19 cellular contexts compared by ENCODE assay signal in genomic region chr16:20801278-20801677, GRCh38. TPM values are rescaled to one million over a fixed set of nuclear protein-coding genes. Genes with fewer than 3 reads are reported as not detected.
DNase-seq lines count a peak whose midpoint lies in the region; ATAC-seq, FAIRE-seq and TF ChIP-seq lines count a peak whose summit lies in the region.
"Had no signal": no experiment of that assay in that cellular context is flagged by ENCODE, and none has a peak within 500 bp of the region (broad histone marks: within the 10 kb centered on the region; RNA-seq: fewer than 3 reads in every experiment).

No MANE protein-coding gene starts in this region.

- peaks cover 10% of the 10 kb centered on the region for H3K4me1 Mint-ChIP-seq in activated T-helper 17 cell treated with anti-CD3 and anti-CD28 coated beads, Interleukin-2, amount 50 U/mL, for 72 hours

- in situ Hi-C loops in HepG2 (cut with HindIII; ENCODE audit: extremely low pct_ligation_motif_present, low pct_unique_long_range_greater_than_20kb), result no loop called here

- no peak for FAIRE-seq in HepG2 (lab: Jason Lieb, UNC)
- FAIRE-seq: GM12892, H54 had no signal

- H3K36me3 ChIP-seq in HepG2 (replicated peaks in 1 of 2; ENCODE audit: control insufficient read depth in 1 of 2, insufficient read depth in 2 of 2, low read length in 2 of 2) (peaks cover 5 to 20% of the 10 kb centered on the region in 2 experiments), right lobe of liver (peaks cover 0 to 39% (median 7%) of the 10 kb centered on the region in 4 donors), osteoblast (ENCODE audit: insufficient read depth, low read length) (peaks cover 24% of the 10 kb centered on the region)
- H3K36me3 ChIP-seq: BLaER1 had no signal

- 92% methylated on average over 1 of the region's 1 CpG for WGBS in HepG2 (ENCODE audit: low lambda C conversion rate)
- WGBS in right lobe of liver (ENCODE audit: insufficient coverage, low coverage, low lambda C conversion rate, missing lambda C conversion rate), result 31% methylated on average over 1 of the region's 1 CpG

- H3K4me2 ChIP-seq in HepG2 (ENCODE audit: low read depth, low read length) (no peak overlapping the region), osteoblast (ENCODE audit: insufficient read depth, low read length) (no peak overlapping the region)
- H3K4me2 ChIP-seq: BLaER1 had no signal

- peak overlapping the region; percentile 70 for H3K27ac Mint-ChIP-seq in activated T-helper 17 cell treated with anti-CD3 and anti-CD28 coated beads, Interleukin-2, amount 50 U/mL, for 72 hours
- H3K27ac Mint-ChIP-seq: B cell; CD4-positive, CD25-positive, alpha-beta regulatory T cell; CD8-positive, alpha-beta T cell; HFFc6 had no signal

- H3K27ac ChIP-seq in HepG2 (ENCODE audit: extremely low read length, insufficient read depth, low read length) (peak overlapping the region; percentile 15), right lobe of liver (no peak overlapping the region), osteoblast (ENCODE audit: low read depth, low read length) (no peak overlapping the region)
- H3K27ac ChIP-seq: BLaER1, C4-2B had no signal

- no peak for TF ChIP-seq RAD21 in HepG2 (CRISPR knock-in tag; IDR thresholded peaks at IDR 0.05)

- H3K27me3 ChIP-seq in HepG2 (ENCODE audit: control insufficient read depth in 1 of 2, insufficient read depth in 2 of 2, low read length in 2 of 2) (no peaks in the 10 kb centered on the region; a peak in 1 of 5 replicates), right lobe of liver (no peaks in the 10 kb centered on the region), osteoblast (ENCODE audit: insufficient read depth, low read length) (no peaks in the 10 kb centered on the region)

- H3K9me3 ChIP-seq in HepG2 (ENCODE audit: low read length) (no peaks in the 10 kb centered on the region), right lobe of liver (no peaks in the 10 kb centered on the region), osteoblast (ENCODE audit: low read depth, low read length) (no peaks in the 10 kb centered on the region)
- H3K9me3 ChIP-seq: Caco-2, HAP-1 had no signal

- POLR2A ChIA-PET in HepG2 (lab: Yijun Ruan, JAX), result no interaction called here

- no peak for ATAC-seq in HepG2
- no peak for ATAC-seq in right lobe of liver
- no peak for ATAC-seq in activated T-helper 17 cell treated with anti-CD3 and anti-CD28 coated beads, Interleukin-2, amount 50 U/mL, for 72 hours (replicated peaks)
- no peak for ATAC-seq in HG02588 (IDR thresholded peaks at IDR 0.05; ENCODE audit: unreplicated experiment)
- ATAC-seq: CD8-positive, alpha-beta T cell had no signal

- intact Hi-C loops in HepG2 (cut with micrococcal nuclease; ENCODE audit: unreplicated experiment), result no loop called here
- intact Hi-C loops in right lobe of liver (cut with DNase I), result no loop called here

- H3K4me3 Mint-ChIP-seq in activated T-helper 17 cell treated with anti-CD3 and anti-CD28 coated beads, Interleukin-2, amount 50 U/mL, for 72 hours, result no peak overlapping the region
- H3K4me3 Mint-ChIP-seq: B cell; CD4-positive, CD25-positive, alpha-beta regulatory T cell; CD8-positive, alpha-beta T cell; HFFc6 had no signal

- H4K20me1 ChIP-seq in HepG2 (ENCODE audit: insufficient read depth, low read length) (no peaks in the 10 kb centered on the region), osteoblast (ENCODE audit: insufficient read depth, low read length) (no peaks in the 10 kb centered on the region)
- H4K20me1 ChIP-seq: BLaER1 had no signal

- TF ChIP-seq EP300 in HepG2 (IDR thresholded peaks at IDR 0.05; ENCODE audit: low read depth in 2 of 2, low read length in 2 of 2) (no peak), HepG2 (CRISPR knock-in tag; IDR thresholded peaks at IDR 0.05; ENCODE audit: borderline replicate concordance) (no peak)

- H2AFZ ChIP-seq in HepG2 (ENCODE audit: low read length) (no peak overlapping the region), osteoblast (ENCODE audit: low read length) (peak overlapping the region; percentile 21)

- no peaks in the 10 kb centered on the region for H3K27me3 Mint-ChIP-seq in activated T-helper 17 cell treated with anti-CD3 and anti-CD28 coated beads, Interleukin-2, amount 50 U/mL, for 72 hours
- H3K27me3 Mint-ChIP-seq: B cell; CD4-positive, CD25-positive, alpha-beta regulatory T cell had no signal

- TF ChIP-seq CTCF in HepG2 (CRISPR knock-in tag; IDR thresholded peaks at IDR 0.05) (no peak), right lobe of liver (IDR thresholded peaks at IDR 0.05) (no peak), osteoblast (IDR thresholded peaks at IDR 0.05; ENCODE audit: extremely low read depth, low read depth, low read length) (no peak)

- CTCF ChIA-PET in HepG2 (lab: Yijun Ruan, JAX; ENCODE audit: low intra/inter-chr PET ratio, low total read pairs), result interaction anchor here (2.5 kb wide), 1 partner anchor 282 kb away, joined by 13 read pairs; no protein-coding TSS in a partner anchor

- H3K4me1 ChIP-seq in HepG2 (ENCODE audit: insufficient read depth, low read length) (peaks cover 24% of the 10 kb centered on the region), right lobe of liver (peaks cover 0 to 30% (median 12%) of the 10 kb centered on the region in 4 donors), osteoblast (ENCODE audit: insufficient read depth, low read length) (peaks cover 12% of the 10 kb centered on the region)
- H3K4me1 ChIP-seq: Caco-2 had no signal

- H3K4me3 ChIP-seq in HepG2 (replicated peaks in 1 of 3; ENCODE audit: insufficient read depth in 1 of 3, low read depth in 2 of 3, low read length in 3 of 3) (no peak overlapping the region), right lobe of liver (no peak overlapping the region), osteoblast (ENCODE audit: insufficient read depth, low read length) (no peak overlapping the region)
- H3K4me3 ChIP-seq: BLaER1, HAP-1 had no signal

- H3K36me3 Mint-ChIP-seq in activated T-helper 17 cell treated with anti-CD3 and anti-CD28 coated beads, Interleukin-2, amount 50 U/mL, for 72 hours (ENCODE audit: low read depth), result peaks cover 21% of the 10 kb centered on the region
- H3K36me3 Mint-ChIP-seq: CD4-positive, CD25-positive, alpha-beta regulatory T cell had no signal

- H3K79me2 ChIP-seq in HepG2 (ENCODE audit: insufficient read depth, low read length) (peaks cover 6% of the 10 kb centered on the region), osteoblast (ENCODE audit: insufficient read depth, low read length) (peaks cover 4% of the 10 kb centered on the region)

- DNase-seq in HepG2 (ENCODE audit: low spot score) (no peak), right lobe of liver (no peak), osteoblast (ENCODE audit: insufficient read length, low spot score, missing footprints) (no peak), dermis blood vessel endothelial cell (no peak)
- DNase-seq: Caco-2; CD4-positive, CD25-positive, alpha-beta regulatory T cell; CD8-positive, alpha-beta T cell; DMS153; DND-41; GOT3; HFFc6 had no signal

- no peak overlapping the region for H3K9ac ChIP-seq in HepG2 (ENCODE audit: insufficient read depth, low read depth, low read length)
- H3K9ac ChIP-seq: BLaER1 had no signal

- BruUV-seq in HepG2 (replicated peaks; lab: Mats Ljungman, UMichigan), result no TSS peak

- TF ChIP-seq POLR2A in HepG2 (IDR thresholded peaks at IDR 0.05; ENCODE audit: insufficient read depth in 1 of 2, low read depth in 2 of 2, low read length in 2 of 2) (no peak), right lobe of liver (IDR thresholded peaks at IDR 0.05) (no peak)

- no peaks in the 10 kb centered on the region for H3K9me3 Mint-ChIP-seq in activated T-helper 17 cell treated with anti-CD3 and anti-CD28 coated beads, Interleukin-2, amount 50 U/mL, for 72 hours
- H3K9me3 Mint-ChIP-seq: CD4-positive, CD25-positive, alpha-beta regulatory T cell; CD8-positive, alpha-beta T cell; HFFc6 had no signal

RNA-seq across cellular contexts. Expression of gene ERI2, which starts 5.0 kb away (rescaled TPM):
- 41.3 and 53.1 TPM in 2 replicates for total RNA-seq in HepG2 (2016; rRNA removed; fragmentation: Illumina TruSeq; extraction: Trizol)
- total RNA-seq in HepG2 (2016; cell fraction: cytosol; rRNA removed; fragmentation: Illumina TruSeq; extraction: Trizol; ENCODE audit: low read depth), result 19.3 and 19.4 TPM in 2 replicates
- total RNA-seq in HepG2 (2016; cell fraction: insoluble cytoplasmic fraction; rRNA removed; fragmentation: Illumina TruSeq; extraction: Trizol), result 40.2 and 47.3 TPM in 2 replicates
- 41.1 and 44.1 TPM in 2 replicates for total RNA-seq in HepG2 (2016; cell fraction: membrane; rRNA removed; fragmentation: Illumina TruSeq; extraction: Trizol)
- total RNA-seq in HepG2 (2016; cell fraction: nucleus; rRNA removed; fragmentation: Illumina TruSeq; extraction: Trizol), result 48.1 and 48.5 TPM in 2 replicates
- polyA plus RNA-seq in HepG2 (2011; rRNA removed), result 16.3 and 17.4 TPM in 2 replicates
- polyA plus RNA-seq in HepG2 (2011; cell fraction: cytosol; rRNA removed), result 7.2 and 9.4 TPM in 2 replicates
- 24.8 and 33.6 TPM in 2 replicates for polyA plus RNA-seq in HepG2 (2011; cell fraction: nucleus; rRNA removed)
- polyA plus RNA-seq in HepG2 (2012), result 11.3 and 21.2 TPM in 2 replicates
- 3.9 and 6.1 TPM in 2 replicates for polyA plus RNA-seq in HepG2 (2016; cell fraction: cytosol; fragmentation: Illumina TruSeq; extraction: Trizol; ENCODE audit: low read depth)
- 40.1 and 44.5 TPM in 2 replicates for polyA plus RNA-seq in HepG2 (2016; cell fraction: insoluble cytoplasmic fraction; fragmentation: Illumina TruSeq; extraction: Trizol; ENCODE audit: low read depth)
- 16.7 and 17.7 TPM in 2 replicates for polyA plus RNA-seq in HepG2 (2016; cell fraction: membrane; fragmentation: Illumina TruSeq; extraction: Trizol; ENCODE audit: low read depth)
- 46.2 and 48.0 TPM in 2 replicates for polyA plus RNA-seq in HepG2 (2016; cell fraction: nucleus; fragmentation: Illumina TruSeq; extraction: Trizol; ENCODE audit: insufficient read depth, low read depth)
- polyA minus RNA-seq in HepG2 (2011; rRNA and poly(A)+ RNA removed; ENCODE audit: low replicate concordance), result 10.5 and 15.9 TPM in 2 replicates
- polyA minus RNA-seq in HepG2 (2011; cell fraction: cytosol; rRNA and poly(A)+ RNA removed), result 8.3 and 13.4 TPM in 2 replicates
- 45.3 and 46.2 TPM in 2 replicates for polyA minus RNA-seq in HepG2 (2011; cell fraction: nucleus; rRNA and poly(A)+ RNA removed)
- 10 to 100 TPM in 5 of 6 experiments, 1 to 10 TPM in 1; 9.8 to 15.9 (median 14.8) TPM for total RNA-seq in right lobe of liver
- total RNA-seq in activated T-helper 17 cell treated with anti-CD3 and anti-CD28 coated beads, Interleukin-2, amount 50 U/mL, for 72 hours, result 10 to 100 TPM; 18.1 to 21.8 TPM
- 20.6 and 21.0 TPM in 2 replicates for total RNA-seq in osteoblast
- 14.3 and 18.4 TPM in 2 replicates for total RNA-seq in dermis blood vessel endothelial cell

RNA-seq across cellular contexts. Expression of gene REXO5, which starts 5.0 kb away (rescaled TPM):
- total RNA-seq in HepG2 (2016; rRNA removed; fragmentation: Illumina TruSeq; extraction: Trizol) (13.1 and 14.4 TPM in 2 replicates), right lobe of liver (1 to 10 TPM; 1.1 to 2.9 (median 2.4) TPM), osteoblast (3.6 and 6.2 TPM in 2 replicates), dermis blood vessel endothelial cell (5.0 and 6.5 TPM in 2 replicates)
- 13.8 and 15.9 TPM in 2 replicates for total RNA-seq in HepG2 (2016; cell fraction: cytosol; rRNA removed; fragmentation: Illumina TruSeq; extraction: Trizol; ENCODE audit: low read depth)
- total RNA-seq in HepG2 (2016; cell fraction: insoluble cytoplasmic fraction; rRNA removed; fragmentation: Illumina TruSeq; extraction: Trizol), result 12.0 and 13.3 TPM in 2 replicates
- total RNA-seq in HepG2 (2016; cell fraction: membrane; rRNA removed; fragmentation: Illumina TruSeq; extraction: Trizol), result 10.3 and 11.4 TPM in 2 replicates
- 18.6 and 20.9 TPM in 2 replicates for total RNA-seq in HepG2 (2016; cell fraction: nucleus; rRNA removed; fragmentation: Illumina TruSeq; extraction: Trizol)
- polyA plus RNA-seq in HepG2 (2011; rRNA removed), result 5.5 and 5.9 TPM in 2 replicates
- polyA plus RNA-seq in HepG2 (2011; cell fraction: cytosol; rRNA removed), result 2.1 and 2.7 TPM in 2 replicates
- 9.1 and 9.5 TPM in 2 replicates for polyA plus RNA-seq in HepG2 (2011; cell fraction: nucleus; rRNA removed)
- 3.5 and 6.7 TPM in 2 replicates for polyA plus RNA-seq in HepG2 (2012)
- polyA plus RNA-seq in HepG2 (2016; cell fraction: cytosol; fragmentation: Illumina TruSeq; extraction: Trizol; ENCODE audit: low read depth), result 2.0 and 2.6 TPM in 2 replicates
- polyA plus RNA-seq in HepG2 (2016; cell fraction: insoluble cytoplasmic fraction; fragmentation: Illumina TruSeq; extraction: Trizol; ENCODE audit: low read depth), result 10.4 and 10.8 TPM in 2 replicates
- polyA plus RNA-seq in HepG2 (2016; cell fraction: membrane; fragmentation: Illumina TruSeq; extraction: Trizol; ENCODE audit: low read depth), result 3.7 and 4.7 TPM in 2 replicates
- polyA plus RNA-seq in HepG2 (2016; cell fraction: nucleus; fragmentation: Illumina TruSeq; extraction: Trizol; ENCODE audit: insufficient read depth, low read depth), result 17.5 and 20.3 TPM in 2 replicates
- polyA minus RNA-seq in HepG2 (2011; rRNA and poly(A)+ RNA removed; ENCODE audit: low replicate concordance), result 6.7 and 10.1 TPM in 2 replicates
- polyA minus RNA-seq in HepG2 (2011; cell fraction: cytosol; rRNA and poly(A)+ RNA removed), result 3.8 and 5.8 TPM in 2 replicates
- 26.3 and 29.6 TPM in 2 replicates for polyA minus RNA-seq in HepG2 (2011; cell fraction: nucleus; rRNA and poly(A)+ RNA removed)
- total RNA-seq in activated T-helper 17 cell treated with anti-CD3 and anti-CD28 coated beads, Interleukin-2, amount 50 U/mL, for 72 hours, result 10 to 100 TPM in 1 of 2 donors, 1 to 10 TPM in 1; 9.7 to 11.4 TPM

RNA-seq across cellular contexts. Expression of gene ACSM3, which starts 37.5 kb away (rescaled TPM):
- total RNA-seq in HepG2 (2016; rRNA removed; fragmentation: Illumina TruSeq; extraction: Trizol) (108 and 125 TPM in 2 replicates), right lobe of liver (100 to 1,000 TPM in 1 of 6 experiments, 10 to 100 TPM in 5; 24.5 to 109 (median 57.9) TPM), osteoblast (0.88 and 1.1 TPM in 2 replicates), dermis blood vessel endothelial cell (under 0.01 and 0.23 TPM in 2 replicates)
- total RNA-seq in HepG2 (2016; cell fraction: cytosol; rRNA removed; fragmentation: Illumina TruSeq; extraction: Trizol; ENCODE audit: low read depth), result 16.9 and 17.5 TPM in 2 replicates
- total RNA-seq in HepG2 (2016; cell fraction: insoluble cytoplasmic fraction; rRNA removed; fragmentation: Illumina TruSeq; extraction: Trizol), result 103 and 128 TPM in 2 replicates
- 55.2 and 56.2 TPM in 2 replicates for total RNA-seq in HepG2 (2016; cell fraction: membrane; rRNA removed; fragmentation: Illumina TruSeq; extraction: Trizol)
- total RNA-seq in HepG2 (2016; cell fraction: nucleus; rRNA removed; fragmentation: Illumina TruSeq; extraction: Trizol), result 194 and 207 TPM in 2 replicates
- polyA plus RNA-seq in HepG2 (2011; rRNA removed), result 74.0 and 84.3 TPM in 2 replicates
- polyA plus RNA-seq in HepG2 (2011; cell fraction: cytosol; rRNA removed), result 50.4 and 63.7 TPM in 2 replicates
- polyA plus RNA-seq in HepG2 (2011; cell fraction: nucleus; rRNA removed), result 123 and 153 TPM in 2 replicates
- 99.7 and 110 TPM in 2 replicates for polyA plus RNA-seq in HepG2 (2012)
- 14.1 and 15.2 TPM in 2 replicates for polyA plus RNA-seq in HepG2 (2016; cell fraction: cytosol; fragmentation: Illumina TruSeq; extraction: Trizol; ENCODE audit: low read depth)
- polyA plus RNA-seq in HepG2 (2016; cell fraction: insoluble cytoplasmic fraction; fragmentation: Illumina TruSeq; extraction: Trizol; ENCODE audit: low read depth), result 156 and 162 TPM in 2 replicates
- 43.7 and 47.6 TPM in 2 replicates for polyA plus RNA-seq in HepG2 (2016; cell fraction: membrane; fragmentation: Illumina TruSeq; extraction: Trizol; ENCODE audit: low read depth)
- 215 and 247 TPM in 2 replicates for polyA plus RNA-seq in HepG2 (2016; cell fraction: nucleus; fragmentation: Illumina TruSeq; extraction: Trizol; ENCODE audit: insufficient read depth, low read depth)
- 0.82 and 141 TPM in 2 replicates for polyA minus RNA-seq in HepG2 (2011; rRNA and poly(A)+ RNA removed; ENCODE audit: low replicate concordance)
- polyA minus RNA-seq in HepG2 (2011; cell fraction: cytosol; rRNA and poly(A)+ RNA removed), result 18.3 and 32.4 TPM in 2 replicates
- 204 and 288 TPM in 2 replicates for polyA minus RNA-seq in HepG2 (2011; cell fraction: nucleus; rRNA and poly(A)+ RNA removed)
- 10 to 100 TPM; 13.3 to 15.1 TPM for total RNA-seq in activated T-helper 17 cell treated with anti-CD3 and anti-CD28 coated beads, Interleukin-2, amount 50 U/mL, for 72 hours

RNA-seq across cellular contexts. Expression of gene THUMPD1, which starts 59.7 kb away (rescaled TPM):
- 69.1 and 102 TPM in 2 replicates for total RNA-seq in HepG2 (2016; rRNA removed; fragmentation: Illumina TruSeq; extraction: Trizol)
- total RNA-seq in HepG2 (2016; cell fraction: cytosol; rRNA removed; fragmentation: Illumina TruSeq; extraction: Trizol; ENCODE audit: low read depth), result 4.6 and 6.7 TPM in 2 replicates
- 71.0 and 103 TPM in 2 replicates for total RNA-seq in HepG2 (2016; cell fraction: insoluble cytoplasmic fraction; rRNA removed; fragmentation: Illumina TruSeq; extraction: Trizol)
- 19.1 and 23.2 TPM in 2 replicates for total RNA-seq in HepG2 (2016; cell fraction: membrane; rRNA removed; fragmentation: Illumina TruSeq; extraction: Trizol)
- total RNA-seq in HepG2 (2016; cell fraction: nucleus; rRNA removed; fragmentation: Illumina TruSeq; extraction: Trizol), result 67.8 and 71.7 TPM in 2 replicates
- polyA plus RNA-seq in HepG2 (2011; rRNA removed), result 20.8 and 22.7 TPM in 2 replicates
- 23.4 and 44.4 TPM in 2 replicates for polyA plus RNA-seq in HepG2 (2011; cell fraction: cytosol; rRNA removed)
- polyA plus RNA-seq in HepG2 (2011; cell fraction: nucleus; rRNA removed), result 80.0 and 102 TPM in 2 replicates
- 29.3 and 38.3 TPM in 2 replicates for polyA plus RNA-seq in HepG2 (2012)
- 1.6 and 2.0 TPM in 2 replicates for polyA plus RNA-seq in HepG2 (2016; cell fraction: cytosol; fragmentation: Illumina TruSeq; extraction: Trizol; ENCODE audit: low read depth)
- polyA plus RNA-seq in HepG2 (2016; cell fraction: insoluble cytoplasmic fraction; fragmentation: Illumina TruSeq; extraction: Trizol; ENCODE audit: low read depth), result 67.9 and 69.4 TPM in 2 replicates
- polyA plus RNA-seq in HepG2 (2016; cell fraction: membrane; fragmentation: Illumina TruSeq; extraction: Trizol; ENCODE audit: low read depth), result 6.6 and 7.6 TPM in 2 replicates
- 48.7 and 49.4 TPM in 2 replicates for polyA plus RNA-seq in HepG2 (2016; cell fraction: nucleus; fragmentation: Illumina TruSeq; extraction: Trizol; ENCODE audit: insufficient read depth, low read depth)
- polyA minus RNA-seq in HepG2 (2011; rRNA and poly(A)+ RNA removed; ENCODE audit: low replicate concordance), result 22.2 and 83.8 TPM in 2 replicates
- 34.7 and 43.5 TPM in 2 replicates for polyA minus RNA-seq in HepG2 (2011; cell fraction: cytosol; rRNA and poly(A)+ RNA removed)
- polyA minus RNA-seq in HepG2 (2011; cell fraction: nucleus; rRNA and poly(A)+ RNA removed), result 128 and 146 TPM in 2 replicates
- total RNA-seq in right lobe of liver, result 10 to 100 TPM; 13.5 to 26.4 (median 16.5) TPM
- total RNA-seq in activated T-helper 17 cell treated with anti-CD3 and anti-CD28 coated beads, Interleukin-2, amount 50 U/mL, for 72 hours, result 10 to 100 TPM; 28.7 to 42.8 TPM
- total RNA-seq in osteoblast, result 78.9 and 82.5 TPM in 2 replicates
- 91.6 and 93.1 TPM in 2 replicates for total RNA-seq in dermis blood vessel endothelial cell
